Comparison of ENCODE assay signal across 16 cellular contexts in genomic region chr19:5097331-5097930, GRCh38.
DNase-seq lines count a peak whose midpoint lies in the region; ATAC-seq and TF ChIP-seq lines count a peak whose summit lies in the region.
"Had no signal": no experiment of that assay in that cellular context is flagged by ENCODE, and none has a peak within 500 bp of the region (broad histone marks: within the 10 kb centered on the region; RNA-seq: fewer than 3 reads in every experiment).

No MANE protein-coding gene starts in this region.

- ATAC-seq in right cardiac atrium (no peak), WTC11 (no peak), HG02642 (IDR thresholded peaks at IDR 0.05; ENCODE audit: poor library complexity, unreplicated experiment) (no peak)
- ATAC-seq: A549; CD8-positive, alpha-beta T cell had no signal

- 93% methylated on average over 16 of the region's 16 CpGs for WGBS in right cardiac atrium
- 90 to 95% methylated on average over 16 of the region's 16 CpGs for WGBS in lower leg skin, 2 donors

- no peak overlapping the region for H3K27ac Mint-ChIP-seq in WTC11
- H3K27ac Mint-ChIP-seq in neural crest cell (ENCODE audit: unreplicated experiment), result peak overlapping the region; percentile 27
- H3K27ac Mint-ChIP-seq: B cell; CD8-positive, alpha-beta T cell had no signal

- H3K4me1 Mint-ChIP-seq in WTC11 (no peaks in the 10 kb centered on the region), neural crest cell (peaks cover 13% of the 10 kb centered on the region)
- H3K4me1 Mint-ChIP-seq: B cell had no signal

- DNase-seq in right cardiac atrium (peak in 2 of 3 donors; percentile 22 to 35), cardiac septum (ENCODE audit: low spot score) (no peak), WTC11 (ENCODE audit: low spot score) (no peak), neural crest cell (ENCODE audit: low read depth, low spot score) (no peak), lower leg skin (ENCODE audit: low spot score in 2 of 2) (no peak), substantia nigra (lab: John Stamatoyannopoulos, UW) (no peak)
- DNase-seq: Calu3; CD8-positive, alpha-beta T cell; DMS79 treated with DMSO at 0.1 percent for 48 hours; GM23248 had no signal

- POLR2A ChIA-PET in WTC11 (lab: Charles Lee), result interaction anchor here (0.6 kb wide), 1 partner anchor 47 kb away, joined by 4 read pairs; no protein-coding TSS in a partner anchor

- H3K9me3 Mint-ChIP-seq in WTC11, result peaks cover 27% of the 10 kb centered on the region
- H3K9me3 Mint-ChIP-seq in neural crest cell, result peaks cover 13% of the 10 kb centered on the region

- peaks cover 5% of the 10 kb centered on the region for H3K4me1 ChIP-seq in right cardiac atrium (ENCODE audit: control insufficient read depth, insufficient read depth, low read length)
- H3K4me1 ChIP-seq: A549, HAP-1 had no signal

- CTCF ChIA-PET in WTC11 (lab: Charles Lee), result interaction anchor here (2.1 kb wide), 1 partner anchor 11 kb away, joined by 7 read pairs; no protein-coding TSS in a partner anchor

- H3K9me3 ChIP-seq in right cardiac atrium (ENCODE audit: control insufficient read depth, low read length), result no peaks in the 10 kb centered on the region

- H3K27me3 Mint-ChIP-seq in WTC11 (ENCODE audit: low read depth) (no peaks in the 10 kb centered on the region), neural crest cell (ENCODE audit: low read depth) (peaks cover 2% of the 10 kb centered on the region)
- H3K27me3 Mint-ChIP-seq: B cell had no signal

- no peak for TF ChIP-seq CTCF in WTC11 (IDR thresholded peaks at IDR 0.05)
- no peak for TF ChIP-seq CTCF in neural crest cell (conservative IDR thresholded peaks at IDR 0.05)
- no peak for TF ChIP-seq CTCF in lower leg skin (IDR thresholded peaks at IDR 0.05)

- H3K4me3 ChIP-seq in right cardiac atrium (ENCODE audit: low read length), result no peak overlapping the region
- H3K4me3 ChIP-seq in lower leg skin (ENCODE audit: low read depth, poor library complexity, severe bottlenecking), result no peak overlapping the region
- H3K4me3 ChIP-seq: A549, GM23248, HAP-1 had no signal

- H3K36me3 Mint-ChIP-seq in WTC11 (peaks cover 45% of the 10 kb centered on the region), neural crest cell (ENCODE audit: low read depth) (peaks cover 30% of the 10 kb centered on the region)

- H3K4me3 Mint-ChIP-seq in WTC11, result no peak overlapping the region
- no peak overlapping the region for H3K4me3 Mint-ChIP-seq in neural crest cell
- H3K4me3 Mint-ChIP-seq: B cell; CD8-positive, alpha-beta T cell had no signal

- intact Hi-C loops in right cardiac atrium (cut with DNase I) (no loop called here), cardiac septum (cut with DNase I) (no loop called here), lower leg skin (cut with DNase I; ENCODE audit: low total_unique reads) (no loop called here)

- TF ChIP-seq POLR2A in lower leg skin (IDR thresholded peaks at IDR 0.05), result no peak

- H3K27me3 ChIP-seq in right cardiac atrium (ENCODE audit: control insufficient read depth, insufficient read depth), result no peaks in the 10 kb centered on the region
- H3K27me3 ChIP-seq: BLaER1 treated with 17β-estradiol and CSF1 and Interleukin-3, amounts not matched to agents 10 nM and 100 nM had no signal

- H3K27ac ChIP-seq in right cardiac atrium (ENCODE audit: low read length), result no peak overlapping the region
- H3K27ac ChIP-seq in substantia nigra (ENCODE audit: low read depth, low read length, poor library complexity, severe bottlenecking), result no peak overlapping the region
- H3K27ac ChIP-seq: 22Rv1; A549; BLaER1 treated with 17β-estradiol and CSF1 and Interleukin-3, amounts not matched to agents 10 nM and 100 nM; GM23248 had no signal

TF ChIP-seq in WTC11, 78 proteins besides CTCF, POLR2A, EP300 and RAD21:
- TF ChIP-seq ZNF121 (CRISPR knock-in tag; IDR thresholded peaks at IDR 0.05) (0 out of 2 replicates have a peak, but pooled peaks have one; percentile 13), ZNF671 (CRISPR knock-in tag; IDR thresholded peaks at IDR 0.05) (no peak)

Comparison
In these comparisons a context has a peak if more than half of its experiments do, and no peak if none do; other contexts are left out.
1. DNase-seq: peak in right cardiac atrium (2 of 3); none in cardiac septum (single experiment), WTC11 (single experiment), neural crest cell (single experiment), lower leg skin (0 of 2) and substantia nigra (0 of 49).